In the genomic region with DNA sequence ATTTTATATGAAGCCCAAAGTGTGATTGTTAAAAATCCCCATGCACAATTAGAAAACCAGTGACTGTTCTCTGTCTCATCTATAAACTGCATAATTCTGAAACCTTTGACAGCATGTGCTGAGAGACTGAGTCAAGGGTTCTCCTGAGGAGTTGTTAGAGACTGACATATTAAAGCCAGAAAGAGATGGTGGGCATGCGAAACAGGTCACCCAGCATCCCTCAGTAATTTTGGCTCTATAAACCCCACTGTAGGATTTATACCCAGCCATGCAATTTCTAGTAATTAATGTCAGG, we compare ENCODE assay signal across 18 cellular contexts. TPM values are rescaled to one million over a fixed set of nuclear protein-coding genes. Genes with fewer than 3 reads are reported as not detected.
DNase-seq lines count a peak whose midpoint lies in the region; ATAC-seq, FAIRE-seq and TF ChIP-seq lines count a peak whose summit lies in the region.
"Had no signal": no experiment of that assay in that cellular context is flagged by ENCODE, and none has a peak within 500 bp of the region (broad histone marks: within the 10 kb centered on the region; RNA-seq: fewer than 3 reads in every experiment).

No MANE protein-coding gene starts in this region.

- H3K4me1 ChIP-seq in A549 (peaks cover 72% of the 10 kb centered on the region), gastrocnemius medialis (peaks cover 4 to 5% of the 10 kb centered on the region in 2 donors)
- peaks cover 3% of the 10 kb centered on the region for H3K4me1 ChIP-seq in effector memory CD4-positive, alpha-beta T cell (ENCODE audit: control insufficient read depth, insufficient read depth, low read length, poor library complexity, severe bottlenecking)

- H3K4me3 Mint-ChIP-seq in activated T-cell treated with anti-CD3 and anti-CD28 coated beads, Interleukin-2, amount 50 U/mL, for 4 hours: no peak overlapping the region
- H3K4me3 Mint-ChIP-seq: activated naive CD8-positive, alpha-beta T cell treated with anti-CD3 and anti-CD28 coated beads, Interleukin-2, amount 50 U/mL, for 24 hours; stimulated activated memory B cell treated with anti-CD40 and anti-IgM and Interleukin-4, amounts not matched to agents 10 μg/mL and 1 μg/mL and 100 μg/mL, for 72 hours had no signal

- peak overlapping the region; percentile 85 for H3K4me2 ChIP-seq in A549

- POLR2A ChIA-PET in A549 (lab: Yijun Ruan, JAX): no interaction called here

- H3K4me3 ChIP-seq in A549: no peak overlapping the region
- peak overlapping the region; percentile 92 for H3K4me3 ChIP-seq in WI38 (ENCODE audit: low read depth, low read length)
- H3K4me3 ChIP-seq in fibroblast of mammary gland (ENCODE audit: control insufficient read depth, low read depth, low read length): peak overlapping the region; percentile 64
- H3K4me3 ChIP-seq in gastrocnemius medialis: no peak overlapping the region
- H3K4me3 ChIP-seq in effector memory CD4-positive, alpha-beta T cell (ENCODE audit: insufficient read depth, low read depth, low read length, poor library complexity, severe bottlenecking): no peak overlapping the region
- H3K4me3 ChIP-seq: colonic mucosa had no signal

- FAIRE-seq in A549 (lab: Jason Lieb, UNC): no peak

- CTCF ChIA-PET in A549 (lab: Yijun Ruan, JAX): interaction anchor here (1.2 to 1.6 kb wide), 2 partner anchors 22 to 213 kb away, joined by 3 read pairs; no protein-coding TSS in a partner anchor

- H3K27ac ChIP-seq in A549 (peak overlapping the region in 1 of 2 experiments; percentile 27; a peak in 1 of 6 replicates), gastrocnemius medialis (peak overlapping the region; percentile 32 to 81 (median 63))
- no peak overlapping the region for H3K27ac ChIP-seq in effector memory CD4-positive, alpha-beta T cell (ENCODE audit: insufficient read depth, low read length, poor library complexity, severe bottlenecking)
- H3K27ac ChIP-seq: colonic mucosa had no signal

- H3K27me3 ChIP-seq in gastrocnemius medialis: peaks cover 16 to 30% (median 28%) of the 10 kb centered on the region in 3 donors
- no peaks in the 10 kb centered on the region for H3K27me3 ChIP-seq in effector memory CD4-positive, alpha-beta T cell (replicated peaks; ENCODE audit: control insufficient read depth, insufficient read depth, low read length, poor library complexity, severe bottlenecking)

- H3K36me3 ChIP-seq in gastrocnemius medialis: no peaks in the 10 kb centered on the region
- no peaks in the 10 kb centered on the region for H3K36me3 ChIP-seq in effector memory CD4-positive, alpha-beta T cell (ENCODE audit: control insufficient read depth, insufficient read depth, low read length)
- H3K36me3 ChIP-seq: colonic mucosa had no signal

- H3K27me3 Mint-ChIP-seq in activated T-cell treated with anti-CD3 and anti-CD28 coated beads, Interleukin-2, amount 50 U/mL, for 4 hours (ENCODE audit: low read depth): peaks cover 16% of the 10 kb centered on the region

- intact Hi-C loops in gastrocnemius medialis (cut with DNase I; ENCODE audit: low total_unique reads): no loop called here

- H3K36me3 Mint-ChIP-seq in activated T-cell treated with anti-CD3 and anti-CD28 coated beads, Interleukin-2, amount 50 U/mL, for 4 hours (ENCODE audit: insufficient read depth): no peaks in the 10 kb centered on the region
- H3K36me3 Mint-ChIP-seq: stimulated activated memory B cell treated with anti-CD40 and anti-IgM and Interleukin-4, amounts not matched to agents 10 μg/mL and 1 μg/mL and 100 μg/mL, for 72 hours had no signal

- no peaks in the 10 kb centered on the region for H3K9me3 ChIP-seq in A549
- H3K9me3 ChIP-seq in gastrocnemius medialis: no peaks in the 10 kb centered on the region
- H3K9me3 ChIP-seq in effector memory CD4-positive, alpha-beta T cell (ENCODE audit: control insufficient read depth, low read length): no peaks in the 10 kb centered on the region
- H3K9me3 ChIP-seq: Caco-2, colonic mucosa had no signal

- no peak for TF ChIP-seq EP300 in A549 (IDR thresholded peaks at IDR 0.05)

- TF ChIP-seq RAD21 in A549 (conservative IDR thresholded peaks at IDR 0.05 in 1 of 2, IDR thresholded peaks at IDR 0.05 in 1 of 2): no peak

- H3K4me1 Mint-ChIP-seq in activated T-cell treated with anti-CD3 and anti-CD28 coated beads, Interleukin-2, amount 50 U/mL, for 4 hours (ENCODE audit: low read depth): peaks cover 2% of the 10 kb centered on the region
- H3K4me1 Mint-ChIP-seq: stimulated activated memory B cell treated with anti-CD40 and anti-IgM and Interleukin-4, amounts not matched to agents 10 μg/mL and 1 μg/mL and 100 μg/mL, for 72 hours had no signal

- TF ChIP-seq CTCF in A549 (IDR thresholded peaks at IDR 0.05) (no peak), WI38 (IDR thresholded peaks at IDR 0.05; ENCODE audit: low read depth, low read length) (no peak), fibroblast of mammary gland (conservative IDR thresholded peaks at IDR 0.05; ENCODE audit: control insufficient read depth, insufficient read depth, low read depth, low read length) (no peak), gastrocnemius medialis (IDR thresholded peaks at IDR 0.05 in 4 of 5, conservative IDR thresholded peaks at IDR 0.05 in 1 of 5) (no peak), GM13977 (IDR thresholded peaks at IDR 0.05; ENCODE audit: extremely low read depth, insufficient read depth, missing control alignments) (no peak)

- ATAC-seq in A549: no peak
- ATAC-seq in gastrocnemius medialis: no peak
- no peak for ATAC-seq in GM21381 (IDR thresholded peaks at IDR 0.05; ENCODE audit: unreplicated experiment)
- no peak for ATAC-seq in activated T-cell treated with anti-CD3 and anti-CD28 coated beads, Interleukin-2, amount 50 U/mL, for 4 hours
- ATAC-seq: activated naive CD8-positive, alpha-beta T cell treated with anti-CD3 and anti-CD28 coated beads, Interleukin-2, amount 50 U/mL, for 24 hours; stimulated activated memory B cell treated with anti-CD40 and anti-IgM and Interleukin-4, amounts not matched to agents 10 μg/mL and 1 μg/mL and 100 μg/mL, for 72 hours had no signal

- 85% methylated on average over 1 of the region's 1 CpG for WGBS in A549 (ENCODE audit: missing lambda C conversion rate)

- H3K9me3 Mint-ChIP-seq in activated T-cell treated with anti-CD3 and anti-CD28 coated beads, Interleukin-2, amount 50 U/mL, for 4 hours: no peaks in the 10 kb centered on the region
- H3K9me3 Mint-ChIP-seq: activated naive CD8-positive, alpha-beta T cell treated with anti-CD3 and anti-CD28 coated beads, Interleukin-2, amount 50 U/mL, for 24 hours; stimulated activated memory B cell treated with anti-CD40 and anti-IgM and Interleukin-4, amounts not matched to agents 10 μg/mL and 1 μg/mL and 100 μg/mL, for 72 hours had no signal

- in situ Hi-C loops in gastrocnemius medialis (cut with MboI; ENCODE audit: low sequenced_read_pairs in 4 of 4): loop anchor here in 1 of 4 donors (25.0 kb wide), 1 partner anchor 1075 kb away; the partner anchor contains the start of genes CGGBP1 and ZNF654
- in situ Hi-C loops in GM13977 (cut with MboI; ENCODE audit: low pct_unique_long_range_greater_than_20kb, low sequenced_read_pairs, unreplicated experiment): no loop called here

- TF ChIP-seq POLR2A in A549 (IDR thresholded peaks at IDR 0.05; ENCODE audit: low read length) (no peak), gastrocnemius medialis (IDR thresholded peaks at IDR 0.05) (no peak)

- DNase-seq in A549 (ENCODE audit: low read depth in 1 of 2, low spot score in 1 of 2): no peak
- no peak for DNase-seq in fibroblast of mammary gland (ENCODE audit: low read depth)
- no peak for DNase-seq in gastrocnemius medialis
- no peak for DNase-seq in effector memory CD4-positive, alpha-beta T cell
- no peak for DNase-seq in activated T-cell treated with anti-CD3 and anti-CD28 coated beads, Interleukin-2, amount 50 U/mL, for 4 hours
- DNase-seq in GM13977 (ENCODE audit: low spot score): no peak
- DNase-seq: activated CD4-positive, alpha-beta T cell treated with anti-CD3 and anti-CD28 coated beads, Interleukin-2, amount 50 U/mL, for 1 hour; activated naive CD8-positive, alpha-beta T cell treated with anti-CD3 and anti-CD28 coated beads, Interleukin-2, amount 50 U/mL, for 24 hours; activated T-cell treated with anti-CD3 and anti-CD28 coated beads, Interleukin-2, amount 50 U/mL, for 48 hours; Caco-2; colonic mucosa; NCI-H1417 treated with DMSO at 0.1 percent for 48 hours; SIG-M5; T1000 had no signal

TF ChIP-seq in A549, 52 proteins besides CTCF, POLR2A, EP300 and RAD21 (continues in another document):
- TF ChIP-seq EHF (CRISPR knock-in tag; IDR thresholded peaks at IDR 0.05) (no peak), NPAS2 (CRISPR knock-in tag; IDR thresholded peaks at IDR 0.05; ENCODE audit: borderline replicate concordance) (no peak), ZFP36 (IDR thresholded peaks at IDR 0.05; ENCODE audit: borderline replicate concordance, partially characterized antibody) (no peak), HOXA7 (CRISPR knock-in tag; IDR thresholded peaks at IDR 0.05) (no peak), TP53 (CRISPR knock-in tag; IDR thresholded peaks at IDR 0.05) (no peak), PHF8 (IDR thresholded peaks at IDR 0.05; ENCODE audit: borderline replicate concordance, low read depth) (no peak), RFX5 (IDR thresholded peaks at IDR 0.05) (no peak)
- TF ChIP-seq, protein P1, sequence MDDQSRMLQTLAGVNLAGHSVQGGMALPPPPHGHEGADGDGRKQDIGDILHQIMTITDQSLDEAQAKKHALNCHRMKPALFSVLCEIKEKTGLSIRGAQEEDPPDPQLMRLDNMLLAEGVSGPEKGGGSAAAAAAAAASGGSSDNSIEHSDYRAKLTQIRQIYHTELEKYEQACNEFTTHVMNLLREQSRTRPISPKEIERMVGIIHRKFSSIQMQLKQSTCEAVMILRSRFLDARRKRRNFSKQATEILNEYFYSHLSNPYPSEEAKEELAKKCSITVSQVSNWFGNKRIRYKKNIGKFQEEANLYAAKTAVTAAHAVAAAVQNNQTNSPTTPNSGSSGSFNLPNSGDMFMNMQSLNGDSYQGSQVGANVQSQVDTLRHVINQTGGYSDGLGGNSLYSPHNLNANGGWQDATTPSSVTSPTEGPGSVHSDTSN (IDR thresholded peaks at IDR 0.05): no peak
- TF ChIP-seq, protein P2, sequence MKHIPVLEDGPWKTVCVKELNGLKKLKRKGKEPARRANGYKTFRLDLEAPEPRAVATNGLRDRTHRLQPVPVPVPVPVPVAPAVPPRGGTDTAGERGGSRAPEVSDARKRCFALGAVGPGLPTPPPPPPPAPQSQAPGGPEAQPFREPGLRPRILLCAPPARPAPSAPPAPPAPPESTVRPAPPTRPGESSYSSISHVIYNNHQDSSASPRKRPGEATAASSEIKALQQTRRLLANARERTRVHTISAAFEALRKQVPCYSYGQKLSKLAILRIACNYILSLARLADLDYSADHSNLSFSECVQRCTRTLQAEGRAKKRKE (CRISPR knock-in tag; IDR thresholded peaks at IDR 0.05; ENCODE audit: low read depth): no peak

RNA-seq across cellular contexts. Expression of gene VGLL3, which starts 3.6 kb away (rescaled TPM):
- polyA plus RNA-seq in A549 (2011; rRNA removed) (12.9 and 13.0 TPM in 2 replicates), A549 (2017; fragmentation: RNase III; extraction: RNeasy Plus Mini Kit Qiagen cat#74134 plus additional on column Dnase treatment) (3.3 to 4.9 TPM (median 4.3 TPM) in 3 replicates)
- 7.3 and 9.5 TPM in 2 replicates for polyA plus RNA-seq in A549 (2012; cell fraction: cytosol; rRNA removed)
- polyA plus RNA-seq in A549 (2012; cell fraction: nucleus; rRNA removed): 9.5 and 12.0 TPM in 2 replicates
- 41.0 and 47.4 TPM in 2 replicates for polyA minus RNA-seq in A549 (2011; rRNA and poly(A)+ RNA removed)
- total RNA-seq in gastrocnemius medialis: 1 to 10 TPM; 3.5 to 9.5 (median 5.6) TPM
- under 1 TPM in 2 of 3 donors, not detected in 1; 0.05 to 0.14 TPM for total RNA-seq in activated T-cell treated with anti-CD3 and anti-CD28 coated beads, Interleukin-2, amount 50 U/mL, for 4 hours
- total RNA-seq: A172 had no signal

Comparison
In these comparisons a context has a peak if more than half of its experiments do, and no peak if none do; other contexts are left out.
1. H3K4me3 ChIP-seq: peak in WI38 (single experiment) and fibroblast of mammary gland (single experiment); none in A549 (single experiment), gastrocnemius medialis (0 of 4) and effector memory CD4-positive, alpha-beta T cell (single experiment).
2. RNA of gene VGLL3, which starts 3.6 kb away (total RNA-seq): 3.5 to 9.5 TPM in gastrocnemius medialis; 0.05 to 0.14 TPM in activated T-cell treated with anti-CD3 and anti-CD28 coated beads, Interleukin-2, amount 50 U/mL, for 4 hours; every median in the first group is over 4 times any median in the second.